In the genomic region with DNA sequence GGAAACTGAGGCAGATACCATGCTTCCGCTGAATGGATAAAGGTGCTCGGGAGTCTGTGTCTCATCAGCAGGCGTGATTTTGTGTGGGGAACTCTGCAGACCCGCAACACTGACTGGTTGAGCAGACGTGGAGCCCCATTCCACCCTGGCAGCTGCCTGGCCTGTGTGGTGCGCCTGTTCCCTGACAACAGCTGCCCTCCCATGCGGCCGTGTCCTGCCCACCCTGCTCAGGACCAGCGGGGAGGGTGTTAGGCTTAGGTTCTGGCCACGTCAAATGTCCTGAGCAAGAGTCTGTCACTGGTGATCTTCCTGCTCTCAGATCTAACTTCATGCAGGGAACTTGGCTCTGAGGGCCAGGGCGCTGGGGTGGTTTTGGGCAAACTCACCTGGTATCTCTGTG, we compare ENCODE assay signal across 27 cellular contexts.
"Had no signal": no experiment of that assay in that cellular context is flagged by ENCODE, and none has a peak within 500 bp of the region (broad histone marks: within the 10 kb centered on the region; RNA-seq: fewer than 3 reads in every experiment).

No MANE protein-coding gene starts in this region.

- H3K9me3 Mint-ChIP-seq: mesothelial cell of epicardium; naive B cell; natural killer cell; nephron progenitor cell; stimulated activated naive CD8-positive, alpha-beta T cell treated with anti-CD3 and anti-CD28 coated beads, Interleukin-15, Interleukin-2, amounts not matched to agents 100 ng/mL and 50 ng/mL, for 24 hours had no signal

- ATAC-seq: left colon; left lung; lower lobe of right lung; natural killer cell; stimulated activated naive B cell treated with anti-CD40 and anti-IgM and Interleukin-4, amounts not matched to agents 10 μg/mL and 1 μg/mL and 100 μg/mL, for 72 hours had no signal

- H3K27me3 ChIP-seq: right atrium auricular region, right lobe of liver, thyroid gland, transverse colon, upper lobe of left lung, vagina had no signal

- H3K9me3 ChIP-seq: left lung, lower lobe of right lung, right atrium auricular region, right lobe of liver, thyroid gland, transverse colon, upper lobe of left lung, vagina had no signal

- H3K27ac ChIP-seq: left lung, lower lobe of right lung, parathyroid adenoma, right atrium auricular region, right lobe of liver, skin epidermis, thyroid gland, transverse colon, upper lobe of left lung, vagina had no signal

- H3K4me3 Mint-ChIP-seq: mesothelial cell of epicardium; naive B cell; natural killer cell; nephron progenitor cell; stimulated activated naive B cell treated with anti-CD40 and anti-IgM and Interleukin-4, amounts not matched to agents 10 μg/mL and 1 μg/mL and 100 μg/mL, for 72 hours; stimulated activated naive CD8-positive, alpha-beta T cell treated with anti-CD3 and anti-CD28 coated beads, Interleukin-15, Interleukin-2, amounts not matched to agents 100 ng/mL and 50 ng/mL, for 24 hours had no signal

- H3K79me2 ChIP-seq: parathyroid adenoma had no signal

- H3K9ac ChIP-seq: parathyroid adenoma had no signal

- H3K27ac Mint-ChIP-seq: mesothelial cell of epicardium; naive B cell; natural killer cell; nephron progenitor cell; progenitor cell of endocrine pancreas; stimulated activated naive B cell treated with anti-CD40 and anti-IgM and Interleukin-4, amounts not matched to agents 10 μg/mL and 1 μg/mL and 100 μg/mL, for 72 hours; stimulated activated naive CD8-positive, alpha-beta T cell treated with anti-CD3 and anti-CD28 coated beads, Interleukin-15, Interleukin-2, amounts not matched to agents 100 ng/mL and 50 ng/mL, for 24 hours had no signal

- H2AFZ ChIP-seq: parathyroid adenoma had no signal

- H3K4me1 Mint-ChIP-seq: naive B cell; natural killer cell; stimulated activated naive B cell treated with anti-CD40 and anti-IgM and Interleukin-4, amounts not matched to agents 10 μg/mL and 1 μg/mL and 100 μg/mL, for 72 hours had no signal

- DNase-seq: hippocampal formation; left colon; left lung; lower lobe of right lung; mammary epithelial cell; mesenchymal stem cell; naive B cell; natural killer cell; nephron progenitor cell; nucleus accumbens; right lobe of liver; stimulated activated CD4-positive, alpha-beta T cell treated with anti-CD3 and anti-CD28 coated beads, Interleukin-12 subunit alpha, Interleukin-12 subunit beta, amount 100 ng/mL, for 4 hours; stimulated activated CD4-positive, alpha-beta T cell treated with anti-CD3 and anti-CD28 coated beads, Interleukin-15, amount 100 ng/mL, for 24 hours; stimulated activated CD4-positive, alpha-beta T cell treated with anti-CD3 and anti-CD28 coated beads, Interleukin-2, amount 100 ng/mL, for 24 hours; stimulated activated CD4-positive, alpha-beta T cell treated with anti-CD3 and anti-CD28 coated beads, Interleukin-4, amount 100 ng/mL, for 1 hour; stimulated activated naive B cell treated with anti-CD40 and anti-IgM and Interleukin-4, amounts not matched to agents 10 μg/mL and 1 μg/mL and 100 μg/mL, for 72 hours; substantia nigra; thyroid gland; transverse colon; upper lobe of left lung had no signal

- H3K27me3 Mint-ChIP-seq: stimulated activated naive CD8-positive, alpha-beta T cell treated with anti-CD3 and anti-CD28 coated beads, Interleukin-15, Interleukin-2, amounts not matched to agents 100 ng/mL and 50 ng/mL, for 24 hours had no signal

- H3K4me3 ChIP-seq: left lung, lower lobe of right lung, right atrium auricular region, right lobe of liver, skin epidermis, thyroid gland, transverse colon, upper lobe of left lung, vagina had no signal

- H3K36me3 Mint-ChIP-seq: mesothelial cell of epicardium; naive B cell; natural killer cell; stimulated activated naive B cell treated with anti-CD40 and anti-IgM and Interleukin-4, amounts not matched to agents 10 μg/mL and 1 μg/mL and 100 μg/mL, for 72 hours had no signal

- H3K4me1 ChIP-seq: left lung, lower lobe of right lung, parathyroid adenoma, right atrium auricular region, right lobe of liver, thyroid gland, transverse colon, upper lobe of left lung, vagina had no signal

- H3K36me3 ChIP-seq: left lung, lower lobe of right lung, right atrium auricular region, right lobe of liver, thyroid gland, transverse colon, upper lobe of left lung, vagina had no signal
